Comparison of ENCODE assay signal across 27 cellular contexts in the genomic region with DNA sequence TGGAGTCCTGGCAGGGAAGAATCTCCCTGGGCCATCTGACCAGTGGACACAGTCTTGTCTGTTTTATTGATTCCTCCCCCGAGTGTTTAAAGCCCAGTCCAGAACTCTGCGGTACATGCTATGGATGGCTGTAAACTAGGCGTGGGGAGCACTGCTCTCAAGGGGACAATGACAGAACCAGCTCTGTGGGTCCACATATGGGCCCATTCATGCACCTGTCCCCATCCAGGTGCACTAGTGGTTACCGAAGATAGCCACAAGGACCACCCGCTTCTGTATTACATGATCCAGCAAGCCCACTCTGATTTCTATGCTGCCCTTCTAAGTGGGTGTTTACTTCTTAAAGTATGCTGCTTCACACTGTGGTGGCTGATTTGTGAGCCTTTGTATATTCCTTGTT.
"Had no signal": no experiment of that assay in that cellular context is flagged by ENCODE, and none has a peak within 500 bp of the region (broad histone marks: within the 10 kb centered on the region; RNA-seq: fewer than 3 reads in every experiment).

No MANE protein-coding gene starts in this region.

- H3K4me3 Mint-ChIP-seq: activated CD8-positive, alpha-beta T cell treated with anti-CD3 and anti-CD28 coated beads for 36 hours; activated naive CD8-positive, alpha-beta T cell treated with anti-CD3 and anti-CD28 coated beads for 36 hours; activated T-cell treated with anti-CD3 and anti-CD28 coated beads, Interleukin-2, amount 50 U/mL, for 72 hours; activated T-helper 17 cell treated with anti-CD3 and anti-CD28 coated beads, Interleukin-2, amount 50 U/mL, for 72 hours had no signal

- H3K36me3 Mint-ChIP-seq: activated naive CD8-positive, alpha-beta T cell treated with anti-CD3 and anti-CD28 coated beads for 36 hours had no signal

- H3K27ac Mint-ChIP-seq: activated CD8-positive, alpha-beta T cell treated with anti-CD3 and anti-CD28 coated beads for 36 hours; activated naive CD8-positive, alpha-beta T cell treated with anti-CD3 and anti-CD28 coated beads for 36 hours; activated T-cell treated with anti-CD3 and anti-CD28 coated beads, Interleukin-2, amount 50 U/mL, for 72 hours; activated T-helper 17 cell treated with anti-CD3 and anti-CD28 coated beads, Interleukin-2, amount 50 U/mL, for 72 hours had no signal

- H3K4me1 Mint-ChIP-seq: activated naive CD8-positive, alpha-beta T cell treated with anti-CD3 and anti-CD28 coated beads for 36 hours; activated T-helper 17 cell treated with anti-CD3 and anti-CD28 coated beads, Interleukin-2, amount 50 U/mL, for 72 hours had no signal

- DNase-seq: activated CD4-positive, alpha-beta T cell treated with anti-CD3 and anti-CD28 coated beads for 4 hours; activated CD8-positive, alpha-beta T cell treated with anti-CD3 and anti-CD28 coated beads for 36 hours; activated effector memory CD4-positive, alpha-beta T cell treated with anti-CD3 and anti-CD28 coated beads, Interleukin-2, amount 50 U/mL, for 16 hours; activated naive CD4-positive, alpha-beta T cell; activated naive CD4-positive, alpha-beta T cell treated with anti-CD3 and anti-CD28 coated beads, Interleukin-2, amount 50 U/mL, for 16 hours; activated naive CD8-positive, alpha-beta T cell treated with anti-CD3 and anti-CD28 coated beads for 36 hours; activated T-cell treated with anti-CD3 and anti-CD28 coated beads, Interleukin-2, amount 50 U/mL, for 1 hour; activated T-cell treated with anti-CD3 and anti-CD28 coated beads, Interleukin-2, amount 50 U/mL, for 72 hours; amniotic stem cell; body of pancreas; Karpas-422; KBM-7; NCI-H1105; NCI-H1417 treated with DMSO at 0.1 percent for 48 hours; NCI-H1694; NCI-H1930; NCI-H2081 treated with DMSO at 0.1 percent for 48 hours; NCI-H345; NCI-H524 treated with DMSO at 0.1 percent for 48 hours; Peyer's patch; RPMI8226; SHP77 treated with DMSO at 0.1 percent for 48 hours; T1000 had no signal

- ATAC-seq: activated CD4-positive, CD25-positive, alpha-beta regulatory T cell treated with anti-CD3 and anti-CD28 coated beads, Interleukin-2, amount 50 U/mL, for 24 hours; activated CD8-positive, alpha-beta T cell treated with anti-CD3 and anti-CD28 coated beads for 36 hours; activated T-cell treated with anti-CD3 and anti-CD28 coated beads, Interleukin-2, amount 50 U/mL, for 72 hours; activated T-helper 17 cell treated with anti-CD3 and anti-CD28 coated beads, Interleukin-2, amount 50 U/mL, for 72 hours; body of pancreas had no signal

- H3K27me3 Mint-ChIP-seq: activated CD8-positive, alpha-beta T cell treated with anti-CD3 and anti-CD28 coated beads for 36 hours; activated naive CD8-positive, alpha-beta T cell treated with anti-CD3 and anti-CD28 coated beads for 36 hours; activated T-helper 17 cell treated with anti-CD3 and anti-CD28 coated beads, Interleukin-2, amount 50 U/mL, for 72 hours had no signal

- H3K9me3 Mint-ChIP-seq: activated CD8-positive, alpha-beta T cell treated with anti-CD3 and anti-CD28 coated beads for 36 hours; activated naive CD8-positive, alpha-beta T cell treated with anti-CD3 and anti-CD28 coated beads for 36 hours; activated T-cell treated with anti-CD3 and anti-CD28 coated beads, Interleukin-2, amount 50 U/mL, for 72 hours; activated T-helper 17 cell treated with anti-CD3 and anti-CD28 coated beads, Interleukin-2, amount 50 U/mL, for 72 hours had no signal

- H3K27ac ChIP-seq: body of pancreas, breast epithelium, SJSA1 had no signal
